In genomic region chr5:127590154-127590722, GRCh38 we compare ENCODE assay signal across 12 cellular contexts. TPM values are rescaled to one million over a fixed set of nuclear protein-coding genes. Genes with fewer than 3 reads are reported as not detected.
DNase-seq lines count a peak whose midpoint lies in the region; ATAC-seq and FAIRE-seq lines count a peak whose summit lies in the region.
"Had no signal": no experiment of that assay in that cellular context is flagged by ENCODE, and none has a peak within 500 bp of the region (broad histone marks: within the 10 kb centered on the region; RNA-seq: fewer than 3 reads in every experiment).

No MANE protein-coding gene starts in this region.

- peaks cover 59% of the 10 kb centered on the region for H3K4me1 Mint-ChIP-seq in activated CD8-positive, alpha-beta memory T cell treated with anti-CD3 and anti-CD28 coated beads, Interleukin-2, amount 10 ng/mL, durations not matched to agents 7 days and 5 days
- H3K4me1 Mint-ChIP-seq in stimulated activated effector memory CD8-positive, alpha-beta T cell treated with anti-CD3 and anti-CD28 coated beads, Interleukin-12 subunit alpha, Interleukin-12 subunit beta, amount 100 ng/mL, for 72 hours, result peaks cover 6% of the 10 kb centered on the region
- H3K4me1 Mint-ChIP-seq: activated naive CD4-positive, alpha-beta T cell treated with anti-CD3 and anti-CD28 coated beads, Interleukin-2, amount 10 ng/mL, durations not matched to agents 7 days and 5 days had no signal

- peak overlapping the region; percentile 25 for H3K4me3 Mint-ChIP-seq in activated CD8-positive, alpha-beta memory T cell treated with anti-CD3 and anti-CD28 coated beads, Interleukin-2, amount 10 ng/mL, durations not matched to agents 7 days and 5 days
- no peak overlapping the region for H3K4me3 Mint-ChIP-seq in stimulated activated effector memory CD8-positive, alpha-beta T cell treated with anti-CD3 and anti-CD28 coated beads, Interleukin-12 subunit alpha, Interleukin-12 subunit beta, amount 100 ng/mL, for 72 hours
- H3K4me3 Mint-ChIP-seq: activated naive CD4-positive, alpha-beta T cell treated with anti-CD3 and anti-CD28 coated beads, Interleukin-2, amount 10 ng/mL, durations not matched to agents 7 days and 5 days; dendritic cell treated with granulocyte-macrophage colony-stimulating factor and Interleukin-4, amounts not matched to agents 40 ng/mL and 50 ng/mL, for 4 days had no signal

- no peaks in the 10 kb centered on the region for H3K36me3 Mint-ChIP-seq in activated CD8-positive, alpha-beta memory T cell treated with anti-CD3 and anti-CD28 coated beads, Interleukin-2, amount 10 ng/mL, durations not matched to agents 7 days and 5 days
- no peaks in the 10 kb centered on the region for H3K36me3 Mint-ChIP-seq in stimulated activated effector memory CD8-positive, alpha-beta T cell treated with anti-CD3 and anti-CD28 coated beads, Interleukin-12 subunit alpha, Interleukin-12 subunit beta, amount 100 ng/mL, for 72 hours
- H3K36me3 Mint-ChIP-seq: activated naive CD4-positive, alpha-beta T cell treated with anti-CD3 and anti-CD28 coated beads, Interleukin-2, amount 10 ng/mL, durations not matched to agents 7 days and 5 days had no signal

- no peak overlapping the region for H3K27ac Mint-ChIP-seq in activated CD8-positive, alpha-beta memory T cell treated with anti-CD3 and anti-CD28 coated beads, Interleukin-2, amount 10 ng/mL, durations not matched to agents 7 days and 5 days
- H3K27ac Mint-ChIP-seq in stimulated activated effector memory CD8-positive, alpha-beta T cell treated with anti-CD3 and anti-CD28 coated beads, Interleukin-12 subunit alpha, Interleukin-12 subunit beta, amount 100 ng/mL, for 72 hours, result no peak overlapping the region
- H3K27ac Mint-ChIP-seq: activated naive CD4-positive, alpha-beta T cell treated with anti-CD3 and anti-CD28 coated beads, Interleukin-2, amount 10 ng/mL, durations not matched to agents 7 days and 5 days; dendritic cell treated with granulocyte-macrophage colony-stimulating factor and Interleukin-4, amounts not matched to agents 40 ng/mL and 50 ng/mL, for 4 days had no signal

- no peak for FAIRE-seq in frontal cortex (lab: Jason Lieb, UNC)

- peak; percentile 76 for ATAC-seq in activated CD8-positive, alpha-beta memory T cell treated with anti-CD3 and anti-CD28 coated beads, Interleukin-2, amount 10 ng/mL, durations not matched to agents 7 days and 5 days
- peak; percentile 40 for ATAC-seq in GM21576 (IDR thresholded peaks at IDR 0.05; ENCODE audit: unreplicated experiment)
- peak; percentile 42 for ATAC-seq in HG03342 (IDR thresholded peaks at IDR 0.05; ENCODE audit: unreplicated experiment)
- ATAC-seq in stimulated activated effector memory CD8-positive, alpha-beta T cell treated with anti-CD3 and anti-CD28 coated beads, Interleukin-12 subunit alpha, Interleukin-12 subunit beta, amount 100 ng/mL, for 72 hours, result peak; percentile 83

- peaks cover 3% of the 10 kb centered on the region for H3K27me3 Mint-ChIP-seq in activated CD8-positive, alpha-beta memory T cell treated with anti-CD3 and anti-CD28 coated beads, Interleukin-2, amount 10 ng/mL, durations not matched to agents 7 days and 5 days
- H3K27me3 Mint-ChIP-seq: activated naive CD4-positive, alpha-beta T cell treated with anti-CD3 and anti-CD28 coated beads, Interleukin-2, amount 10 ng/mL, durations not matched to agents 7 days and 5 days; dendritic cell treated with granulocyte-macrophage colony-stimulating factor and Interleukin-4, amounts not matched to agents 40 ng/mL and 50 ng/mL, for 4 days had no signal

- DNase-seq in activated CD8-positive, alpha-beta memory T cell treated with anti-CD3 and anti-CD28 coated beads, Interleukin-2, amount 10 ng/mL, durations not matched to agents 7 days and 5 days, result no peak
- no peak for DNase-seq in activated CD8-positive, alpha-beta memory T cell treated with anti-CD3 and anti-CD28 coated beads, Interleukin-2, amount 50 U/mL, for 48 hours
- DNase-seq in stimulated activated effector memory CD8-positive, alpha-beta T cell treated with anti-CD3 and anti-CD28 coated beads, Interleukin-12 subunit alpha, Interleukin-12 subunit beta, amount 100 ng/mL, for 72 hours (ENCODE audit: low spot score in 2 of 2), result no peak
- no peak for DNase-seq in activated effector memory CD4-positive, alpha-beta T cell treated with anti-CD3 and anti-CD28 coated beads, Interleukin-2, amount 50 U/mL, for 16 hours
- DNase-seq in frontal cortex (ENCODE audit: low spot score in 2 of 2), result no peak
- no peak for DNase-seq in kidney glomerular epithelial cell (lab: John Stamatoyannopoulos, UW)
- DNase-seq: activated naive CD4-positive, alpha-beta T cell treated with anti-CD3 and anti-CD28 coated beads, Interleukin-2, amount 10 ng/mL, durations not matched to agents 7 days and 5 days; HCEC 1CT; NCI-H2227 treated with DMSO at 0.1 percent for 48 hours had no signal

- CTCF ChIA-PET in activated CD8-positive, alpha-beta memory T cell treated with anti-CD3 and anti-CD28 coated beads, Interleukin-2, amount 10 ng/mL, durations not matched to agents 7 days and 5 days (lab: Charles Lee), result interaction anchor here (1.0 kb wide), 2 partner anchors 17 to 20 kb away, joined by 3 read pairs; no protein-coding TSS in a partner anchor

- H3K9me3 Mint-ChIP-seq in activated CD8-positive, alpha-beta memory T cell treated with anti-CD3 and anti-CD28 coated beads, Interleukin-2, amount 10 ng/mL, durations not matched to agents 7 days and 5 days (ENCODE audit: low read depth), result no peaks in the 10 kb centered on the region
- H3K9me3 Mint-ChIP-seq in stimulated activated effector memory CD8-positive, alpha-beta T cell treated with anti-CD3 and anti-CD28 coated beads, Interleukin-12 subunit alpha, Interleukin-12 subunit beta, amount 100 ng/mL, for 72 hours, result no peaks in the 10 kb centered on the region
- H3K9me3 Mint-ChIP-seq: activated naive CD4-positive, alpha-beta T cell treated with anti-CD3 and anti-CD28 coated beads, Interleukin-2, amount 10 ng/mL, durations not matched to agents 7 days and 5 days; dendritic cell treated with granulocyte-macrophage colony-stimulating factor and Interleukin-4, amounts not matched to agents 40 ng/mL and 50 ng/mL, for 4 days had no signal

RNA-seq across cellular contexts. Expression of gene CTXN3, which starts 58.6 kb away (rescaled TPM):
- not detected for total RNA-seq in activated CD8-positive, alpha-beta memory T cell treated with anti-CD3 and anti-CD28 coated beads, Interleukin-2, amount 10 ng/mL, durations not matched to agents 7 days and 5 days
- 13.9 TPM for total RNA-seq in frontal cortex

Comparison
In these comparisons a context has a peak if more than half of its experiments do, and no peak if none do; other contexts are left out.
1. RNA of gene CTXN3, which starts 58.6 kb away (total RNA-seq): 13.9 TPM in frontal cortex (single experiment); not detected in activated CD8-positive, alpha-beta memory T cell treated with anti-CD3 and anti-CD28 coated beads, Interleukin-2, amount 10 ng/mL, durations not matched to agents 7 days and 5 days; every median in the first group is over 10 times any median in the second.
2. Peak in every context shown above with its lines, with median percentiles within 50 percentile points of each other: ATAC-seq.